Comparison of ENCODE assay signal across 22 cellular contexts in the genomic region with DNA sequence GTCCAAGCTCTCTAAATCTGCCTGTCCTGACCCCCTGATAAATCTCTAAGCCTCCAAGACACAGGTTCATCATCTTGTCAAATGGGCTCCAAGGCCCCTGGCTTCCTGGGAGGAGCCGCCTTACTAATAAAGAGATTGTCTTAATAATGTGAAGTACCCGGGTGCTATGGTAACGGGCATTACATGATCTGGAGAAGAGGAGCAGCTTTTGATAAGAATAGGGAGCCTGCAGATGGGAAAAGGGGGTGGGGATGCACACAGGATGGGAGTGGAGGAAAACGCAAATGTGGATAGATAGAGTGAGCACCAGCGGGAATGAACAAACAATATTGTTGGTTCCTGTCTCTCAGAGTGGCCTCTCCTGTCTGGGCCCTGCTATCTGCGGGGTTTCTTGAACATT. TPM values are rescaled to one million over a fixed set of nuclear protein-coding genes. Genes with fewer than 3 reads are reported as not detected.
"Had no signal": no experiment of that assay in that cellular context is flagged by ENCODE, and none has a peak within 500 bp of the region (broad histone marks: within the 10 kb centered on the region; RNA-seq: fewer than 3 reads in every experiment).

No MANE protein-coding gene starts in this region.

- H3K27me3 ChIP-seq: colonic mucosa, gastrocnemius medialis, left lung, right lobe of liver, tibial artery had no signal

- H3K9me3 Mint-ChIP-seq: activated CD4-positive, alpha-beta memory T cell treated with anti-CD3 and anti-CD28 coated beads for 36 hours; activated naive CD4-positive, alpha-beta T cell treated with anti-CD3 and anti-CD28 coated beads for 36 hours; natural killer cell treated with Interleukin-12 subunit alpha and Interleukin-12 subunit beta and Interleukin-15 and Interleukin-18, amount 100 ng/mL, for 72 hours; stimulated activated effector memory CD8-positive, alpha-beta T cell treated with anti-CD3 and anti-CD28 coated beads, Interleukin-12 subunit alpha, Interleukin-12 subunit beta, amount 100 ng/mL, for 72 hours; stimulated activated naive CD8-positive, alpha-beta T cell treated with anti-CD3 and anti-CD28 coated beads, Interleukin-15, amount 100 ng/mL, for 72 hours had no signal

- H3K36me3 Mint-ChIP-seq: activated CD4-positive, alpha-beta memory T cell treated with anti-CD3 and anti-CD28 coated beads for 36 hours; natural killer cell treated with Interleukin-12 subunit alpha and Interleukin-12 subunit beta and Interleukin-15 and Interleukin-18, amount 100 ng/mL, for 72 hours; stimulated activated effector memory CD8-positive, alpha-beta T cell treated with anti-CD3 and anti-CD28 coated beads, Interleukin-12 subunit alpha, Interleukin-12 subunit beta, amount 100 ng/mL, for 72 hours had no signal

- H3K4me3 Mint-ChIP-seq: activated CD4-positive, alpha-beta memory T cell treated with anti-CD3 and anti-CD28 coated beads for 36 hours; activated naive CD4-positive, alpha-beta T cell treated with anti-CD3 and anti-CD28 coated beads for 36 hours; natural killer cell treated with Interleukin-12 subunit alpha and Interleukin-12 subunit beta and Interleukin-15 and Interleukin-18, amount 100 ng/mL, for 72 hours; stimulated activated effector memory CD8-positive, alpha-beta T cell treated with anti-CD3 and anti-CD28 coated beads, Interleukin-12 subunit alpha, Interleukin-12 subunit beta, amount 100 ng/mL, for 72 hours; stimulated activated naive CD8-positive, alpha-beta T cell treated with anti-CD3 and anti-CD28 coated beads, Interleukin-15, amount 100 ng/mL, for 72 hours had no signal

- DNase-seq: activated CD4-positive, alpha-beta memory T cell treated with anti-CD3 and anti-CD28 coated beads for 36 hours; activated CD4-positive, alpha-beta T cell treated with anti-CD3 and anti-CD28 coated beads for 48 hours; activated effector memory CD4-positive, alpha-beta T cell treated with Interleukin-2 at 50 U/mL for 16 hours; activated naive CD4-positive, alpha-beta T cell treated with anti-CD3 and anti-CD28 coated beads for 36 hours; activated T-cell treated with anti-CD3 and anti-CD28 coated beads, Interleukin-2, amount 50 U/mL, for 48 hours; amygdala; colonic mucosa; esophagus squamous epithelium; gastrocnemius medialis; hippocampal formation; kidney glomerular epithelial cell; left lung; right lobe of liver; stimulated activated CD4-positive, alpha-beta T cell treated with anti-CD3 and anti-CD28 coated beads, Interleukin-2, amount 100 ng/mL, for 24 hours; stimulated activated naive CD8-positive, alpha-beta T cell treated with anti-CD3 and anti-CD28 coated beads, Interleukin-15, amount 100 ng/mL, for 72 hours; tibial artery had no signal

- H3K27ac Mint-ChIP-seq: activated CD4-positive, alpha-beta memory T cell treated with anti-CD3 and anti-CD28 coated beads for 36 hours; activated naive CD4-positive, alpha-beta T cell treated with anti-CD3 and anti-CD28 coated beads for 36 hours; natural killer cell treated with Interleukin-12 subunit alpha and Interleukin-12 subunit beta and Interleukin-15 and Interleukin-18, amount 100 ng/mL, for 72 hours; stimulated activated effector memory CD8-positive, alpha-beta T cell treated with anti-CD3 and anti-CD28 coated beads, Interleukin-12 subunit alpha, Interleukin-12 subunit beta, amount 100 ng/mL, for 72 hours; stimulated activated naive CD8-positive, alpha-beta T cell treated with anti-CD3 and anti-CD28 coated beads, Interleukin-15, amount 100 ng/mL, for 72 hours had no signal

- H3K4me1 ChIP-seq: colonic mucosa, esophagus squamous epithelium, gastrocnemius medialis, left lung, right lobe of liver, tibial artery had no signal

- H3K27ac ChIP-seq: colonic mucosa, esophagus squamous epithelium, gastrocnemius medialis, left lung, neutrophil, right lobe of liver, skin epidermis, tibial artery had no signal

- H3K4me1 Mint-ChIP-seq: stimulated activated effector memory CD8-positive, alpha-beta T cell treated with anti-CD3 and anti-CD28 coated beads, Interleukin-12 subunit alpha, Interleukin-12 subunit beta, amount 100 ng/mL, for 72 hours; stimulated activated naive CD8-positive, alpha-beta T cell treated with anti-CD3 and anti-CD28 coated beads, Interleukin-15, amount 100 ng/mL, for 72 hours had no signal

- H3K4me3 ChIP-seq: colonic mucosa, esophagus squamous epithelium, gastrocnemius medialis, left lung, right lobe of liver, skin epidermis, tibial artery had no signal

- H3K9me3 ChIP-seq: colonic mucosa, esophagus squamous epithelium, gastrocnemius medialis, left lung, neutrophil, right lobe of liver, tibial artery had no signal

- H3K36me3 ChIP-seq: colonic mucosa, esophagus squamous epithelium, gastrocnemius medialis, left lung, neutrophil, right lobe of liver, tibial artery had no signal

- ATAC-seq: gastrocnemius medialis; natural killer cell treated with Interleukin-12 subunit alpha and Interleukin-12 subunit beta and Interleukin-15 and Interleukin-18, amount 100 ng/mL, for 72 hours; right lobe of liver; stimulated activated effector memory CD8-positive, alpha-beta T cell treated with anti-CD3 and anti-CD28 coated beads, Interleukin-12 subunit alpha, Interleukin-12 subunit beta, amount 100 ng/mL, for 72 hours; stimulated activated naive CD8-positive, alpha-beta T cell treated with anti-CD3 and anti-CD28 coated beads, Interleukin-15, amount 100 ng/mL, for 72 hours had no signal

RNA-seq across cellular contexts. Expression of a gene that starts 11.9 kb away (rescaled TPM):
- total RNA-seq: activated naive CD4-positive, alpha-beta T cell treated with anti-CD3 and anti-CD28 coated beads for 36 hours; bronchial epithelial cell; lung microvascular endothelial cell; natural killer cell treated with Interleukin-12 subunit alpha and Interleukin-12 subunit beta and Interleukin-15 and Interleukin-18, amount 100 ng/mL, for 72 hours had no signal
